9 cellular contexts compared by ENCODE assay signal in the genomic region with DNA sequence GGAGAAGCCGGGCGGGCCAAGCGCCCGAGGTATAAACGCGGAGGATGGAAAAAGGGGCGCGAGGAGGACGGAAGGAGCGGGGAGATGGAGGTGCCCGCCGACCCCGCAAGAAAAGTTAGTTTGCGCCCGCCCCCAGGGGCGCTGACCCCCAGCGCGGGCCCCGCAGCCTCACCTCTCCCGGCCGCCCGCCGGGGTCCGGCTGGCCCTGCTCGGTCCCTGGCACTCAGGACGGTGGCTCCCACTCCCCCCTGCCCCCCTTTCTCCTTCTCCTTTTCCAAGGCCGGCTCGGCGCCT. TPM values are rescaled to one million over a fixed set of nuclear protein-coding genes. Genes with fewer than 3 reads are reported as not detected.
DNase-seq lines count a peak whose midpoint lies in the region; ATAC-seq, FAIRE-seq and TF ChIP-seq lines count a peak whose summit lies in the region.
"Had no signal": no experiment of that assay in that cellular context is flagged by ENCODE, and none has a peak within 500 bp of the region (broad histone marks: within the 10 kb centered on the region; RNA-seq: fewer than 3 reads in every experiment).

No MANE protein-coding gene starts in this region.

- H3K4me1 ChIP-seq in CD8-positive, alpha-beta memory T cell (ENCODE audit: insufficient read depth, low read length) = peaks cover 28% of the 10 kb centered on the region
- H3K4me1 ChIP-seq in Loucy (ENCODE audit: insufficient read depth, low read length, poor library complexity, severe bottlenecking) (peaks cover 36% of the 10 kb centered on the region), H1 (replicated peaks in 1 of 4; ENCODE audit: control insufficient read depth in 3 of 4, insufficient read depth in 4 of 4, low read length in 3 of 4) (peaks cover 0 to 14% (median 8%) of the 10 kb centered on the region in 4 experiments; a peak in 6 of 7 replicates)

- TF ChIP-seq RAD21 in H1 (IDR thresholded peaks at IDR 0.05 in 1 of 2, conservative IDR thresholded peaks at IDR 0.05 in 1 of 2; ENCODE audit: low read depth in 2 of 2, low read length in 2 of 2) = no peak

- CTCF ChIA-PET in CD8-positive, alpha-beta memory T cell (lab: Charles Lee) = no interaction called here
- CTCF ChIA-PET in H1 (lab: Charles Lee; ENCODE audit: partially characterized antibody) = interaction anchor here (1.1 to 3.9 kb wide), 2 partner anchors 11 to 110 kb away, joined by 3 to 31 read pairs; no protein-coding TSS in a partner anchor

- no peak for TF ChIP-seq CTCF in Loucy (conservative IDR thresholded peaks at IDR 0.05; ENCODE audit: low read length)
- no peak for TF ChIP-seq CTCF in H1 (IDR thresholded peaks at IDR 0.05; ENCODE audit: control extremely low read depth in 1 of 3, insufficient read depth in 1 of 3, low read depth in 1 of 3, low read length in 3 of 3)
- no peak for TF ChIP-seq CTCF in osteocyte (IDR thresholded peaks at IDR 0.05)

- H2BK15ac ChIP-seq in H1 (ENCODE audit: low read length) = no peak overlapping the region

- H3K79me1 ChIP-seq in H1 (ENCODE audit: low read depth, low read length) = peaks cover 3% of the 10 kb centered on the region

- DNase-seq in CD8-positive, alpha-beta memory T cell = no peak
- no peak for DNase-seq in H1 (ENCODE audit: low read depth in 1 of 2, low spot score in 2 of 2)
- DNase-seq in osteocyte (ENCODE audit: extremely low spot score, unreplicated experiment) = no peak
- no peak for DNase-seq in stimulated activated CD4-positive, alpha-beta T cell treated with anti-CD3 and anti-CD28 coated beads, Interleukin-2, amount 100 ng/mL, for 24 hours
- no peak for DNase-seq in GF-D8 (lab: John Stamatoyannopoulos, UW)

- H3K9me2 ChIP-seq in Loucy (replicated peaks; ENCODE audit: low read depth, low read length) = no peaks in the 10 kb centered on the region

- POLR2A ChIA-PET in CD8-positive, alpha-beta memory T cell (lab: Charles Lee) = interaction anchor here (0.5 to 0.6 kb wide), 2 partner anchors 20 to 37 kb away, joined by 3 read pairs; no protein-coding TSS in a partner anchor
- POLR2A ChIA-PET in H1 (lab: Charles Lee; ENCODE audit: partially characterized antibody) = interaction anchor here (0.8 to 4.5 kb wide), 6 partner anchors 10 to 30 kb away, joined by 3 to 35 read pairs (median 4); no protein-coding TSS in a partner anchor

- peaks cover 8% of the 10 kb centered on the region; the same call in 1 of the 2 replicates for H3K79me2 ChIP-seq in Loucy (ENCODE audit: insufficient read depth, low read length)
- H3K79me2 ChIP-seq in H1 (ENCODE audit: control insufficient read depth in 1 of 2, insufficient read depth in 2 of 2, low read length in 2 of 2) = peaks cover 0 to 16% of the 10 kb centered on the region in 2 experiments; a peak in 1 of 4 replicates

- peak overlapping the region; percentile 30 for H4K5ac ChIP-seq in H1 (ENCODE audit: insufficient read length, low read depth, low read length)

- no peak overlapping the region for H3K27ac Mint-ChIP-seq in CD8-positive, alpha-beta memory T cell
- H3K27ac Mint-ChIP-seq in osteocyte (ENCODE audit: unreplicated experiment) = peak overlapping the region; percentile 41
- H3K27ac Mint-ChIP-seq: T-helper 2 cell treated with Interferon-gamma antibody and Interleukin-4, amounts not matched to agents 5 μg/mL and 100 μg/mL, for 36 hours had no signal

- peaks cover 6% of the 10 kb centered on the region for H3K36me3 ChIP-seq in CD8-positive, alpha-beta memory T cell (ENCODE audit: insufficient read depth, low read length)
- no peaks in the 10 kb centered on the region for H3K36me3 ChIP-seq in Loucy (ENCODE audit: insufficient read depth, low read length)
- peaks cover 0 to 12% (median 4%) of the 10 kb centered on the region in 4 experiments; a peak in 3 of 8 replicates for H3K36me3 ChIP-seq in H1 (ENCODE audit: control insufficient read depth in 2 of 4, insufficient read depth in 4 of 4, low read length in 3 of 4)

- 0% methylated on average over 11 of the region's 29 CpGs; no CpG with 5 or more reads in 1 of the 2 experiments for WGBS in H1 (ENCODE audit: extremely low coverage in 1 of 2, insufficient coverage in 1 of 2, insufficient read length in 1 of 2, insufficient replicate concordance in 2 of 2, low coverage in 1 of 2, low lambda C conversion rate in 2 of 2, missing lambda C conversion rate in 1 of 2), 2 experiments

- no peak overlapping the region for H3K14ac ChIP-seq in H1 (ENCODE audit: insufficient read length)

- H3K9me3 Mint-ChIP-seq in CD8-positive, alpha-beta memory T cell = no peaks in the 10 kb centered on the region
- H3K9me3 Mint-ChIP-seq in osteocyte (ENCODE audit: unreplicated experiment) = no peaks in the 10 kb centered on the region
- H3K9me3 Mint-ChIP-seq: T-helper 2 cell treated with Interferon-gamma antibody and Interleukin-4, amounts not matched to agents 5 μg/mL and 100 μg/mL, for 36 hours had no signal

- peaks cover 3 to 22% (median 10%) of the 10 kb centered on the region in 3 donors for H3K36me3 Mint-ChIP-seq in CD8-positive, alpha-beta memory T cell
- H3K36me3 Mint-ChIP-seq in osteocyte (ENCODE audit: unreplicated experiment) = peaks cover 9% of the 10 kb centered on the region

- H3F3A ChIP-seq in Loucy (ENCODE audit: low read depth) = no peaks in the 10 kb centered on the region

- no peak for TF ChIP-seq EP300 in H1 (IDR thresholded peaks at IDR 0.05; ENCODE audit: borderline replicate concordance in 1 of 2, low read depth in 2 of 2, low read length in 2 of 2)

- no peak overlapping the region for H3K27ac ChIP-seq in CD8-positive, alpha-beta memory T cell (ENCODE audit: low read depth, low read length)
- H3K27ac ChIP-seq in H1 (ENCODE audit: low read depth, low read length) = peak overlapping the region; percentile 59

- H2BK20ac ChIP-seq in H1 (ENCODE audit: low read length) = no peak overlapping the region

- no peak overlapping the region; the same call in 1 of the 2 replicates for H3K18ac ChIP-seq in H1 (ENCODE audit: extremely low read depth, low read length)

- H3K23ac ChIP-seq in H1 (ENCODE audit: insufficient read length) = no peak overlapping the region

- H2BK12ac ChIP-seq in H1 (ENCODE audit: low read depth, low read length) = no peak overlapping the region

- H4K8ac ChIP-seq in H1 (ENCODE audit: extremely low read depth, insufficient read depth, low read length) = no peak overlapping the region; the same call in 1 of the 2 replicates

- peak overlapping the region; percentile 99 for H3K4me2 ChIP-seq in Loucy (ENCODE audit: low read depth, low read length, poor library complexity, severe bottlenecking)
- H3K4me2 ChIP-seq in H1 (ENCODE audit: insufficient read depth in 1 of 2, low read depth in 2 of 2, low read length in 2 of 2) = peak overlapping the region; percentile 86 to 95; a peak in 3 of 4 replicates

- H3K4me3 ChIP-seq in CD8-positive, alpha-beta memory T cell (ENCODE audit: low read length) = peak overlapping the region; percentile 88
- peak overlapping the region; percentile 84 for H3K4me3 ChIP-seq in Loucy (ENCODE audit: low read length, poor library complexity, severe bottlenecking)
- H3K4me3 ChIP-seq in H1 (ENCODE audit: extremely low read depth in 1 of 4, insufficient read depth in 2 of 4, low read depth in 3 of 4, low read length in 4 of 4) = peak overlapping the region; percentile 72 to 92 (median 82)

- peaks cover 0 to 3% of the 10 kb centered on the region in 2 donors for H3K27me3 Mint-ChIP-seq in CD8-positive, alpha-beta memory T cell
- H3K27me3 Mint-ChIP-seq in osteocyte (ENCODE audit: unreplicated experiment) = no peaks in the 10 kb centered on the region

- ATAC-seq in HG03469 (IDR thresholded peaks at IDR 0.05; ENCODE audit: unreplicated experiment) = no peak
- no peak for ATAC-seq in HG03442 (IDR thresholded peaks at IDR 0.05; ENCODE audit: unreplicated experiment)

- H3K4ac ChIP-seq in H1 (replicated peaks; ENCODE audit: insufficient read length, low read depth, low read length) = peak overlapping the region; percentile 78

- H3K4me1 Mint-ChIP-seq in CD8-positive, alpha-beta memory T cell = peaks cover 27 to 29% (median 28%) of the 10 kb centered on the region in 3 donors
- H3K4me1 Mint-ChIP-seq in osteocyte (ENCODE audit: unreplicated experiment) = peaks cover 37% of the 10 kb centered on the region

- TF ChIP-seq POLR2A in H1 (IDR thresholded peaks at IDR 0.05; ENCODE audit: control extremely low read depth in 1 of 2, low read depth in 2 of 2, low read length in 2 of 2) = peak in 1 of 2 experiments; percentile 61; a peak in 2 of 3 replicates

- H3K9ac ChIP-seq in Loucy (ENCODE audit: low read depth, low read length, poor library complexity, severe bottlenecking) (peak overlapping the region; percentile 65), H1 (replicated peaks in 1 of 4; ENCODE audit: extremely low read depth in 1 of 4, low read depth in 3 of 4, low read length in 3 of 4) (peak overlapping the region in 3 of 4 experiments; percentile 67 to 77 (median 74); a peak in 5 of 7 replicates)

- peaks cover 13% of the 10 kb centered on the region for H4K20me1 ChIP-seq in Loucy (ENCODE audit: insufficient read depth, low read length, poor library complexity, severe bottlenecking)
- peaks cover 2 to 33% of the 10 kb centered on the region in 2 experiments for H4K20me1 ChIP-seq in H1 (replicated peaks in 1 of 2; ENCODE audit: control insufficient read depth in 1 of 2, insufficient read depth in 2 of 2, low read length in 2 of 2)

- H2BK5ac ChIP-seq in H1 (ENCODE audit: low read depth, low read length) = peak overlapping the region; percentile 52; the same call in 1 of the 2 replicates

- no peaks in the 10 kb centered on the region for H3K27me3 ChIP-seq in CD8-positive, alpha-beta memory T cell (ENCODE audit: insufficient read depth, low read length, poor library complexity, severe bottlenecking)
- H3K27me3 ChIP-seq in Loucy (ENCODE audit: insufficient read depth, low read length, poor library complexity, severe bottlenecking) = no peaks in the 10 kb centered on the region
- H3K27me3 ChIP-seq in H1 (replicated peaks in 1 of 4; ENCODE audit: control insufficient read depth in 3 of 4, extremely low read depth in 1 of 4, insufficient read depth in 3 of 4, low read length in 3 of 4) = no peaks in the 10 kb centered on the region

- no peak overlapping the region for H2AK5ac ChIP-seq in H1 (ENCODE audit: low read depth, low read length)

- no peak for FAIRE-seq in H1 (lab: Jason Lieb, UNC)

- no peak overlapping the region for H4K91ac ChIP-seq in H1 (replicated peaks; ENCODE audit: insufficient read length, low read length)

- no peaks in the 10 kb centered on the region for H3K9me3 ChIP-seq in CD8-positive, alpha-beta memory T cell (ENCODE audit: low read length)
- H3K9me3 ChIP-seq in Loucy (ENCODE audit: insufficient read depth, low read depth, low read length) (no peaks in the 10 kb centered on the region), H1 (ENCODE audit: insufficient read depth in 2 of 2, low read depth in 1 of 2, low read length in 1 of 2) (no peaks in the 10 kb centered on the region)

- H3K23me2 ChIP-seq in H1 (ENCODE audit: low read depth, low read length) = peaks cover 18% of the 10 kb centered on the region

- H3K4me3 Mint-ChIP-seq in CD8-positive, alpha-beta memory T cell = peak overlapping the region in 1 of 7 donors; percentile 89
- peak overlapping the region; percentile 81 for H3K4me3 Mint-ChIP-seq in osteocyte (ENCODE audit: unreplicated experiment)

- peak overlapping the region; percentile 65 for H2AFZ ChIP-seq in Loucy (ENCODE audit: low read length)
- no peak overlapping the region for H2AFZ ChIP-seq in H1 (ENCODE audit: low read length)

- no peak overlapping the region for H2BK120ac ChIP-seq in H1 (replicated peaks; ENCODE audit: low read depth, low read length)

- peak overlapping the region; percentile 32 for H3K56ac ChIP-seq in H1 (replicated peaks; ENCODE audit: insufficient read length, low read depth, low read length)

RNA-seq across cellular contexts. Expression of a gene that starts 0.2 kb away (rescaled TPM):
- total RNA-seq in CD8-positive, alpha-beta memory T cell = 10 to 100 TPM in 1 of 2 experiments, 1 to 10 TPM in 1; 6.9 to 11.1 TPM
- 0.15 TPM for polyA plus RNA-seq in CD8-positive, alpha-beta memory T cell
- total RNA-seq in H1 (2021; fragmentation: NEBNext Ultra II Directional; extraction: Animal tissue kit (Norgen Biotek cat#: 25700)) = 28.9 and 32.3 TPM in 2 replicates
- 6.7 and 10.6 TPM in 2 replicates for polyA plus RNA-seq in H1 (2011; rRNA removed)
- polyA plus RNA-seq in H1 (2011; cell fraction: cytosol; rRNA removed) = 6.0 TPM
- 36.0 TPM for polyA plus RNA-seq in H1 (2011; cell fraction: nucleus; rRNA removed)
- 10.0 to 15.3 TPM (median 14.4 TPM) in 4 replicates for polyA plus RNA-seq in H1 (2012, experiment 1 of 2)
- 12.7 TPM for polyA plus RNA-seq in H1 (2012, experiment 2 of 2)
- polyA plus RNA-seq in H1 (2013, experiment 1 of 2) = 8.6 TPM
- 8.0 TPM for polyA plus RNA-seq in H1 (2013, experiment 2 of 2)
- polyA minus RNA-seq in H1 (2011; rRNA and poly(A)+ RNA removed) = 9.0 and 13.9 TPM in 2 replicates
- polyA minus RNA-seq in H1 (2011; cell fraction: cytosol; rRNA and poly(A)+ RNA removed) = 8.7 TPM
- polyA minus RNA-seq in H1 (2011; cell fraction: nucleus; rRNA and poly(A)+ RNA removed) = 19.4 TPM
- 28.1 and 32.6 TPM in 2 replicates for total RNA-seq in osteocyte

RNA-seq across cellular contexts. Expression of a gene that starts 1.2 kb away (rescaled TPM):
- 10 to 100 TPM; 49.7 to 56.9 TPM for total RNA-seq in CD8-positive, alpha-beta memory T cell
- 152 TPM for polyA plus RNA-seq in CD8-positive, alpha-beta memory T cell
- total RNA-seq in H1 (2021; fragmentation: NEBNext Ultra II Directional; extraction: Animal tissue kit (Norgen Biotek cat#: 25700)) = 43.6 and 44.8 TPM in 2 replicates
- 60.3 and 68.1 TPM in 2 replicates for polyA plus RNA-seq in H1 (2011; rRNA removed)
- 52.7 TPM for polyA plus RNA-seq in H1 (2011; cell fraction: cytosol; rRNA removed)
- polyA plus RNA-seq in H1 (2011; cell fraction: nucleus; rRNA removed) = 106 TPM
- 41.4 to 67.2 TPM (median 56.3 TPM) in 4 replicates for polyA plus RNA-seq in H1 (2012, experiment 1 of 2)
- polyA plus RNA-seq in H1 (2012, experiment 2 of 2) = 63.3 TPM
- 32.9 TPM for polyA plus RNA-seq in H1 (2013, experiment 1 of 2)
- 29.0 TPM for polyA plus RNA-seq in H1 (2013, experiment 2 of 2)
- 35.2 and 45.8 TPM in 2 replicates for polyA minus RNA-seq in H1 (2011; rRNA and poly(A)+ RNA removed)
- 14.6 TPM for polyA minus RNA-seq in H1 (2011; cell fraction: cytosol; rRNA and poly(A)+ RNA removed)
- polyA minus RNA-seq in H1 (2011; cell fraction: nucleus; rRNA and poly(A)+ RNA removed) = 18.1 TPM
- total RNA-seq in osteocyte = 12.6 and 23.3 TPM in 2 replicates

RNA-seq across cellular contexts. Expression of a gene that starts 10.3 kb away (rescaled TPM):
- total RNA-seq in CD8-positive, alpha-beta memory T cell = 10 to 100 TPM; 17.1 to 17.8 TPM
- 39.5 TPM for polyA plus RNA-seq in CD8-positive, alpha-beta memory T cell
- 64.5 and 66.6 TPM in 2 replicates for total RNA-seq in H1 (2021; fragmentation: NEBNext Ultra II Directional; extraction: Animal tissue kit (Norgen Biotek cat#: 25700))
- 77.1 and 126 TPM in 2 replicates for polyA plus RNA-seq in H1 (2011; rRNA removed)
- polyA plus RNA-seq in H1 (2011; cell fraction: cytosol; rRNA removed) = 90.7 TPM
- 171 TPM for polyA plus RNA-seq in H1 (2011; cell fraction: nucleus; rRNA removed)
- polyA plus RNA-seq in H1 (2012, experiment 1 of 2) = 38.9 to 72.3 TPM (median 69.7 TPM) in 4 replicates
- 58.3 TPM for polyA plus RNA-seq in H1 (2012, experiment 2 of 2)
- polyA plus RNA-seq in H1 (2013, experiment 1 of 2) = 47.7 TPM
- polyA plus RNA-seq in H1 (2013, experiment 2 of 2) = 43.3 TPM
- 22.8 and 39.6 TPM in 2 replicates for polyA minus RNA-seq in H1 (2011; rRNA and poly(A)+ RNA removed)
- 33.2 TPM for polyA minus RNA-seq in H1 (2011; cell fraction: cytosol; rRNA and poly(A)+ RNA removed)
- polyA minus RNA-seq in H1 (2011; cell fraction: nucleus; rRNA and poly(A)+ RNA removed) = 44.7 TPM
- total RNA-seq in osteocyte = 2.4 and 3.3 TPM in 2 replicates

RNA-seq across cellular contexts. Expression of a gene that starts 58.7 kb away (rescaled TPM):
- total RNA-seq in CD8-positive, alpha-beta memory T cell = 10 to 100 TPM; 63.3 to 66.0 TPM
- 18.8 TPM for polyA plus RNA-seq in CD8-positive, alpha-beta memory T cell
- 54.8 and 64.3 TPM in 2 replicates for total RNA-seq in H1 (2021; fragmentation: NEBNext Ultra II Directional; extraction: Animal tissue kit (Norgen Biotek cat#: 25700))
- polyA plus RNA-seq in H1 (2011; rRNA removed) = 69.9 and 147 TPM in 2 replicates
- 40.8 TPM for polyA plus RNA-seq in H1 (2011; cell fraction: cytosol; rRNA removed)
- polyA plus RNA-seq in H1 (2011; cell fraction: nucleus; rRNA removed) = 381 TPM
- polyA plus RNA-seq in H1 (2012, experiment 1 of 2) = 65.6 to 77.5 TPM (median 73.0 TPM) in 4 replicates
- polyA plus RNA-seq in H1 (2012, experiment 2 of 2) = 62.7 TPM
- 65.9 TPM for polyA plus RNA-seq in H1 (2013, experiment 1 of 2)
- 65.6 TPM for polyA plus RNA-seq in H1 (2013, experiment 2 of 2)
- 42.3 and 63.6 TPM in 2 replicates for polyA minus RNA-seq in H1 (2011; rRNA and poly(A)+ RNA removed)
- polyA minus RNA-seq in H1 (2011; cell fraction: cytosol; rRNA and poly(A)+ RNA removed) = 61.0 TPM
- polyA minus RNA-seq in H1 (2011; cell fraction: nucleus; rRNA and poly(A)+ RNA removed) = 89.8 TPM
- total RNA-seq in osteocyte = 71.2 and 78.4 TPM in 2 replicates
